In genomic region chr14:103597623-103598372, GRCh38 we compare ENCODE assay signal across 8 cellular contexts. TPM values are rescaled to one million over a fixed set of nuclear protein-coding genes. Genes with fewer than 3 reads are reported as not detected.
A peak's percentile ranks its signal among the peaks of the same experiment; 100 is the strongest.
DNase-seq lines count a peak whose midpoint lies in the region; ATAC-seq and TF ChIP-seq lines count a peak whose summit lies in the region.

No MANE protein-coding gene starts in this region.

- TF ChIP-seq CTCF in H9 (conservative IDR thresholded peaks at IDR 0.05), result no peak
- TF ChIP-seq CTCF in PC-3 (conservative IDR thresholded peaks at IDR 0.05; ENCODE audit: low read depth, low read length), result no peak

- WGBS in H9 (ENCODE audit: extremely low coverage, insufficient read length, low lambda C conversion rate), result no CpG with 5 or more reads among the region's 10 CpGs

- H3K4me3 Mint-ChIP-seq in H9, result no peak overlapping the region
- no peak overlapping the region for H3K4me3 Mint-ChIP-seq in CD4-positive, alpha-beta memory T cell

- no peak overlapping the region for H3T11ph ChIP-seq in H9 (ENCODE audit: low read length)

- ATAC-seq in PC-3 (peak; percentile 72), esophagus mucosa (peak; percentile 54), HG02938 (IDR thresholded peaks at IDR 0.05; ENCODE audit: unreplicated experiment) (no peak), HG03108 (IDR thresholded peaks at IDR 0.05; ENCODE audit: unreplicated experiment) (no peak)

- H3K4me2 ChIP-seq in H9 (ENCODE audit: insufficient read depth, insufficient read length, low read length) (no peak overlapping the region), PC-3 (ENCODE audit: low read length) (peak overlapping the region; percentile 71)

- CTCF ChIA-PET in PC-3 (lab: Charles Lee), result no interaction called here
- CTCF ChIA-PET in CD4-positive, alpha-beta memory T cell (lab: Charles Lee; ENCODE audit: partially characterized antibody), result no interaction called here

- no peaks in the 10 kb centered on the region for H3K79me2 ChIP-seq in H9 (ENCODE audit: insufficient read depth, low read length)
- H3K79me2 ChIP-seq in PC-3 (ENCODE audit: low read length), result no peaks in the 10 kb centered on the region

- H3K9me3 ChIP-seq in H9 (ENCODE audit: control insufficient read depth, low read depth, low read length) (no peaks in the 10 kb centered on the region), PC-3 (ENCODE audit: low read length) (no peaks in the 10 kb centered on the region)
- no peaks in the 10 kb centered on the region for H3K9me3 ChIP-seq in CD4-positive, alpha-beta memory T cell (ENCODE audit: control insufficient read depth in 1 of 2, low read length in 2 of 2)

- no peak overlapping the region for H2AK5ac ChIP-seq in H9 (ENCODE audit: insufficient read length, low read length)

- 0 out of 7 replicates have a peak, but pooled peaks cover 0 to 4% (median 0%) of the 10 kb centered on the region in 3 experiments for H3K36me3 Mint-ChIP-seq in H9 (ENCODE audit: insufficient read depth in 1 of 3, low read depth in 3 of 3)
- no peaks in the 10 kb centered on the region for H3K36me3 Mint-ChIP-seq in CD4-positive, alpha-beta memory T cell

- no peak overlapping the region for H3K18ac ChIP-seq in H9 (ENCODE audit: insufficient read length, low read depth, low read length)

- no peak overlapping the region for H4K91ac ChIP-seq in H9 (ENCODE audit: insufficient read length, low read depth, low read length)

- H4K8ac ChIP-seq in H9 (replicated peaks; ENCODE audit: insufficient read length, low read depth, low read length), result no peak overlapping the region

- no peak overlapping the region for H2BK20ac ChIP-seq in H9 (ENCODE audit: low read depth, low read length, poor library complexity, severe bottlenecking)

- no peaks in the 10 kb centered on the region for H3K9me2 ChIP-seq in PC-3 (replicated peaks; ENCODE audit: low read length)

- POLR2A ChIA-PET in PC-3 (lab: Charles Lee; ENCODE audit: unreplicated experiment), result no interaction called here
- POLR2A ChIA-PET in CD4-positive, alpha-beta memory T cell (lab: Charles Lee; ENCODE audit: partially characterized antibody), result no interaction called here

- H3K27ac ChIP-seq in H9 (ENCODE audit: insufficient read length, low read depth, low read length) (no peak overlapping the region), PC-3 (ENCODE audit: low read length) (peak overlapping the region; percentile 78)
- no peak overlapping the region for H3K27ac ChIP-seq in CD4-positive, alpha-beta memory T cell (ENCODE audit: low read depth, low read length)

- H3K4me1 ChIP-seq in H9 (ENCODE audit: insufficient read depth, low read length) (no peaks in the 10 kb centered on the region), PC-3 (ENCODE audit: insufficient read depth, low read length) (peaks cover 51% of the 10 kb centered on the region)
- no peaks in the 10 kb centered on the region for H3K4me1 ChIP-seq in CD4-positive, alpha-beta memory T cell (ENCODE audit: insufficient read depth, low read length)

- H2AFZ ChIP-seq in H9 (ENCODE audit: low read length) (no peak overlapping the region), PC-3 (ENCODE audit: low read length) (no peak overlapping the region)

- H3K27me3 ChIP-seq in H9 (ENCODE audit: insufficient read depth, low read length), result no peaks in the 10 kb centered on the region; the same call in 1 of the 2 replicates
- H3K27me3 ChIP-seq in PC-3 (ENCODE audit: low read length), result no peaks in the 10 kb centered on the region
- H3K27me3 ChIP-seq in CD4-positive, alpha-beta memory T cell (ENCODE audit: insufficient read depth, low read length), result no peaks in the 10 kb centered on the region

- no peak overlapping the region for H2BK15ac ChIP-seq in H9 (ENCODE audit: low read depth, low read length)

- H3K79me1 ChIP-seq in H9 (ENCODE audit: insufficient read depth, low read depth, low read length, poor library complexity, severe bottlenecking), result no peaks in the 10 kb centered on the region

- H4K20me1 ChIP-seq in H9 (ENCODE audit: control insufficient read depth, insufficient read depth, insufficient read length), result no peaks in the 10 kb centered on the region
- H4K20me1 ChIP-seq in PC-3 (ENCODE audit: low read length), result no peaks in the 10 kb centered on the region

- H3K9me3 Mint-ChIP-seq in H9, result no peaks in the 10 kb centered on the region; a peak in 1 of 5 replicates
- H3K9me3 Mint-ChIP-seq in CD4-positive, alpha-beta memory T cell, result no peaks in the 10 kb centered on the region

- H4K5ac ChIP-seq in H9 (ENCODE audit: insufficient read length, low read depth, low read length), result no peak overlapping the region

- H2BK12ac ChIP-seq in H9 (ENCODE audit: insufficient read length, low read depth, low read length), result no peak overlapping the region

- peaks cover 19% of the 10 kb centered on the region in 2 experiments for H3K4me1 Mint-ChIP-seq in H9
- peaks cover 0 to 5% (median 1%) of the 10 kb centered on the region in 4 donors for H3K4me1 Mint-ChIP-seq in CD4-positive, alpha-beta memory T cell

- no peak for DNase-seq in H9
- peak; percentile 92 for DNase-seq in PC-3
- peak; percentile 82 for DNase-seq in posterior vena cava (ENCODE audit: low spot score)
- DNase-seq in CD4-positive, alpha-beta memory T cell, result no peak
- no peak for DNase-seq in Kasumi-1 (lab: John Stamatoyannopoulos, UW)

- BruUV-seq in PC-3 (replicated peaks; lab: Mats Ljungman, UMichigan), result TSS peak; percentile 20

- no peak overlapping the region for H2BK5ac ChIP-seq in H9 (ENCODE audit: insufficient read length, low read length)

- no peaks in the 10 kb centered on the region for H3K23me2 ChIP-seq in H9 (ENCODE audit: insufficient read length, low read depth, low read length, poor library complexity, severe bottlenecking)

- H3K9ac ChIP-seq in H9 (ENCODE audit: extremely low read depth, insufficient read length, low read length) (no peak overlapping the region), PC-3 (ENCODE audit: low read length) (peak overlapping the region; percentile 35; the same call in 1 of the 2 replicates)

- H3K4ac ChIP-seq in H9 (ENCODE audit: low read depth, low read length), result no peak overlapping the region

- H3K56ac ChIP-seq in H9 (ENCODE audit: insufficient read length, low read depth, low read length), result no peak overlapping the region

- H3K14ac ChIP-seq in H9 (ENCODE audit: insufficient read depth, low read length), result no peak overlapping the region

- H3K27ac Mint-ChIP-seq in H9, result peak overlapping the region in 2 of 3 experiments; percentile 83 to 96; a peak in 3 of 7 replicates
- H3K27ac Mint-ChIP-seq in CD4-positive, alpha-beta memory T cell, result no peak overlapping the region

- H3K23ac ChIP-seq in H9 (ENCODE audit: insufficient read length, low read depth, low read length), result no peak overlapping the region

- no peaks in the 10 kb centered on the region for H3K36me3 ChIP-seq in PC-3 (ENCODE audit: low read depth, low read length)
- no peaks in the 10 kb centered on the region for H3K36me3 ChIP-seq in CD4-positive, alpha-beta memory T cell (ENCODE audit: insufficient read depth, low read length)

- no peak overlapping the region for H2BK120ac ChIP-seq in H9 (ENCODE audit: low read depth, low read length, poor library complexity, severe bottlenecking)

- intact Hi-C loops in PC-3 (cut with micrococcal nuclease) (no loop called here), posterior vena cava (cut with DNase I) (no loop called here)
- intact Hi-C loops in CD4-positive, alpha-beta memory T cell (cut with micrococcal nuclease), result no loop called here

- H3K4me3 ChIP-seq in PC-3 (ENCODE audit: low read length), result no peak overlapping the region
- no peak overlapping the region for H3K4me3 ChIP-seq in CD4-positive, alpha-beta memory T cell (ENCODE audit: low read length in 2 of 2)

- no peaks in the 10 kb centered on the region for H3K27me3 Mint-ChIP-seq in H9 (ENCODE audit: low read depth)
- H3K27me3 Mint-ChIP-seq in CD4-positive, alpha-beta memory T cell, result no peaks in the 10 kb centered on the region

- peaks cover 8% of the 10 kb centered on the region for H3F3A ChIP-seq in PC-3 (ENCODE audit: low read length, unreplicated experiment)

RNA-seq across cellular contexts. Expression of gene KLC1, which starts 31.2 kb away (rescaled TPM):
- total RNA-seq in H9 (2021) (135 and 143 TPM in 2 replicates), PC-3 (2014; rRNA removed) (306 and 466 TPM in 2 replicates), esophagus mucosa (80.3 TPM), posterior vena cava (100 to 1,000 TPM; 169 to 192 TPM)
- 100 to 1,000 TPM; 242 to 278 TPM for total RNA-seq in CD4-positive, alpha-beta memory T cell
- 10 to 100 TPM; 31.8 to 88.9 TPM for polyA plus RNA-seq in CD4-positive, alpha-beta memory T cell

RNA-seq across cellular contexts. Expression of gene COA8, which starts 35.0 kb away (rescaled TPM):
- total RNA-seq in H9 (2021) (43.2 and 45.5 TPM in 2 replicates), PC-3 (2014; rRNA removed) (52.7 and 62.3 TPM in 2 replicates), esophagus mucosa (30.3 TPM), posterior vena cava (10 to 100 TPM; 33.9 to 40.3 TPM)
- total RNA-seq in CD4-positive, alpha-beta memory T cell, result 10 to 100 TPM; 26.1 to 29.2 TPM
- polyA plus RNA-seq in CD4-positive, alpha-beta memory T cell, result 10 to 100 TPM; 52.9 to 63.9 TPM

RNA-seq across cellular contexts. Expression of gene BAG5, which starts 35.3 kb away (rescaled TPM):
- total RNA-seq in H9 (2021) (38.0 and 40.9 TPM in 2 replicates), PC-3 (2014; rRNA removed) (28.1 and 33.0 TPM in 2 replicates), esophagus mucosa (23.6 TPM), posterior vena cava (10 to 100 TPM; 29.0 to 30.4 TPM)
- 10 to 100 TPM; 37.0 to 37.1 TPM for total RNA-seq in CD4-positive, alpha-beta memory T cell
- 10 to 100 TPM; 33.1 to 39.5 TPM for polyA plus RNA-seq in CD4-positive, alpha-beta memory T cell

Comparison
In these comparisons a context has a peak if more than half of its experiments do, and no peak if none do; other contexts are left out.
1. DNase-seq: peak in PC-3 (single experiment) and posterior vena cava (single experiment); none in H9 (single experiment), CD4-positive, alpha-beta memory T cell (0 of 5) and Kasumi-1 (0 of 2).
2. H3K27ac Mint-ChIP-seq: peak in H9 (2 of 3); none in CD4-positive, alpha-beta memory T cell (0 of 7).
3. ATAC-seq: peak in PC-3 (single experiment) and esophagus mucosa (single experiment); none in HG02938 (single experiment) and HG03108 (single experiment).